Comparison of ENCODE assay signal across 3 cellular contexts in genomic region chr7:150290329-150290728, GRCh38. TPM values are rescaled to one million over a fixed set of nuclear protein-coding genes. Genes with fewer than 3 reads are reported as not detected.
"Had no signal": no experiment of that assay in that cellular context is flagged by ENCODE, and none has a peak within 500 bp of the region (broad histone marks: within the 10 kb centered on the region; RNA-seq: fewer than 3 reads in every experiment).

No MANE protein-coding gene starts in this region.

RNA-seq across cellular contexts. Expression of gene LRRC61, which starts 32.8 kb away (rescaled TPM):
- total RNA-seq: HT1080 had no signal

RNA-seq across cellular contexts. Expression of gene ACTR3C, which starts 33.0 kb away (rescaled TPM):
- total RNA-seq: H1, HT1080 had no signal

RNA-seq across cellular contexts. Expression of gene RARRES2, which starts 51.1 kb away (rescaled TPM):
- total RNA-seq: HT1080 had no signal
- polyA plus RNA-seq: IgD-negative memory B cell had no signal
